In genomic region chr4:119735136-119735770, GRCh38 we compare ENCODE assay signal across 12 cellular contexts.
DNase-seq lines count a peak whose midpoint lies in the region; ATAC-seq and TF ChIP-seq lines count a peak whose summit lies in the region.
"Had no signal": no experiment of that assay in that cellular context is flagged by ENCODE, and none has a peak within 500 bp of the region (broad histone marks: within the 10 kb centered on the region; RNA-seq: fewer than 3 reads in every experiment).

No MANE protein-coding gene starts in this region.

- no peaks in the 10 kb centered on the region for H3K27me3 ChIP-seq in RWPE2 (ENCODE audit: insufficient read depth, poor library complexity, severe bottlenecking)
- H3K27me3 ChIP-seq: BLaER1 treated with 17β-estradiol and CSF1 and Interleukin-3, amounts not matched to agents 10 nM and 100 nM had no signal

- TF ChIP-seq CTCF in AG09319 (IDR thresholded peaks at IDR 0.05; ENCODE audit: low read depth, low read length) (no peak), RWPE2 (IDR thresholded peaks at IDR 0.05; ENCODE audit: poor library complexity, severe bottlenecking) (no peak)

- H3K27ac ChIP-seq in RWPE2 (ENCODE audit: poor library complexity, severe bottlenecking) = peak overlapping the region; percentile 8
- H3K27ac ChIP-seq: BLaER1 treated with 17β-estradiol and CSF1 and Interleukin-3, amounts not matched to agents 10 nM and 100 nM had no signal

- H3K4me1 ChIP-seq in RWPE2 (ENCODE audit: insufficient read depth, poor library complexity, severe bottlenecking) = peaks cover 16% of the 10 kb centered on the region
- H3K4me1 ChIP-seq: BLaER1 treated with 17β-estradiol and CSF1 and Interleukin-3, amounts not matched to agents 10 nM and 100 nM had no signal

- no peaks in the 10 kb centered on the region for H3K9me3 ChIP-seq in RWPE2 (ENCODE audit: severe bottlenecking)
- H3K9me3 ChIP-seq: BLaER1 treated with 17β-estradiol and CSF1 and Interleukin-3, amounts not matched to agents 10 nM and 100 nM; mucosa of descending colon had no signal

- no peaks in the 10 kb centered on the region for H3K36me3 ChIP-seq in RWPE2 (ENCODE audit: low read depth)
- H3K36me3 ChIP-seq: BLaER1 treated with 17β-estradiol and CSF1 and Interleukin-3, amounts not matched to agents 10 nM and 100 nM had no signal

- peak; percentile 92 for ATAC-seq in RWPE2 (ENCODE audit: low read depth)
- no peak for ATAC-seq in HG03354 (IDR thresholded peaks at IDR 0.05; ENCODE audit: poor library complexity, severe bottlenecking, unreplicated experiment)
- ATAC-seq: mucosa of descending colon had no signal

- H3K4me3 ChIP-seq in RWPE2 (ENCODE audit: severe bottlenecking) = no peak overlapping the region
- H3K4me3 ChIP-seq: BLaER1 treated with 17β-estradiol and CSF1 and Interleukin-3, amounts not matched to agents 10 nM and 100 nM; mucosa of descending colon had no signal

- DNase-seq in AG09319 (ENCODE audit: extremely low read depth, low read depth) (peak; percentile 86), RWPE2 (ENCODE audit: low spot score) (no peak), fibroblast of peridontal ligament (ENCODE audit: extremely low read depth) (peak; percentile 99), non-pigmented ciliary epithelial cell (ENCODE audit: low read depth) (peak; percentile 96), anterior cingulate cortex (lab: John Stamatoyannopoulos, UW) (no peak), NAMALWA (ENCODE audit: low spot score) (no peak), COR-L47 (lab: John Stamatoyannopoulos, UW) (no peak)
- DNase-seq: H7, mucosa of descending colon, NCI-H2227 treated with DMSO at 0.1 percent for 48 hours had no signal

Comparison
In these comparisons a context has a peak if more than half of its experiments do, and no peak if none do; other contexts are left out.
1. DNase-seq: peak in AG09319 (single experiment), fibroblast of peridontal ligament (single experiment) and non-pigmented ciliary epithelial cell (single experiment); none in RWPE2 (single experiment), anterior cingulate cortex (0 of 58), NAMALWA (single experiment) and COR-L47 (single experiment).